Comparison of ENCODE assay signal across 22 cellular contexts in the genomic region with DNA sequence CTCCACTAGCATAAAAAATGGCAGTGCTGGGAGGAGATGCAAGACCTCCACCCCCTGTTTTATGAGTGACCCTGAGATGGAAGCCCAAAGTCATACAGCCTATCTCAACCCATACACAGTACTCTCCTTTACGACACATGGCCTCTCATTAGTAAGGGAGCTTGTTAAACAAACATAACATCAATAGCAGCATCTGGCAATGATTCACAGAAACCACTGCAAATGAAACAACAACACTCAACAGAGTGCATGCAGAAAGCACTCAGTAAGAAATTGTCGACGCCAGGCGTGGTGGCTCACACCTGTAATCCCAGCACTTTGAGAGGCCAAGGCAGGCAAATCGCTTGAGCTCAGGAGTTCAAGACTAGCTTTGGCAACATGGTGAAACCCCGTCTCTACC. TPM values are rescaled to one million over a fixed set of nuclear protein-coding genes. Genes with fewer than 3 reads are reported as not detected.
DNase-seq lines count a peak whose midpoint lies in the region; ATAC-seq and TF ChIP-seq lines count a peak whose summit lies in the region.
"Had no signal": no experiment of that assay in that cellular context is flagged by ENCODE, and none has a peak within 500 bp of the region (broad histone marks: within the 10 kb centered on the region; RNA-seq: fewer than 3 reads in every experiment).

No MANE protein-coding gene starts in this region.

- ATAC-seq in GM21367 (IDR thresholded peaks at IDR 0.05; ENCODE audit: unreplicated experiment) (no peak), HG02678 (IDR thresholded peaks at IDR 0.05; ENCODE audit: unreplicated experiment) (no peak)
- ATAC-seq: lower lobe of right lung, mucosa of descending colon had no signal

- H3K27me3 Mint-ChIP-seq in progenitor cell of endocrine pancreas = peaks cover 16% of the 10 kb centered on the region

- no peaks in the 10 kb centered on the region for H3K36me3 Mint-ChIP-seq in progenitor cell of endocrine pancreas (ENCODE audit: insufficient read depth)
- H3K36me3 Mint-ChIP-seq: activated naive CD4-positive, alpha-beta T cell treated with anti-CD3 and anti-CD28 coated beads, Interleukin-2, amount 10 ng/mL, durations not matched to agents 7 days and 5 days had no signal

- H3K4me3 Mint-ChIP-seq in progenitor cell of endocrine pancreas (ENCODE audit: low read depth) = no peak overlapping the region
- H3K4me3 Mint-ChIP-seq: activated CD4-positive, alpha-beta T cell treated with anti-CD3 and anti-CD28 coated beads, Interleukin-2, amount 10 ng/mL, durations not matched to agents 7 days and 5 days; activated naive CD4-positive, alpha-beta T cell treated with anti-CD3 and anti-CD28 coated beads, Interleukin-2, amount 10 ng/mL, durations not matched to agents 7 days and 5 days; activated T-cell treated with anti-CD3 and anti-CD28 coated beads, Interleukin-2, amount 50 U/mL, for 24 hours; nephron progenitor cell had no signal

- H3K4me1 Mint-ChIP-seq in progenitor cell of endocrine pancreas (ENCODE audit: low read depth) = peaks cover 24% of the 10 kb centered on the region
- H3K4me1 Mint-ChIP-seq: activated CD4-positive, alpha-beta T cell treated with anti-CD3 and anti-CD28 coated beads, Interleukin-2, amount 10 ng/mL, durations not matched to agents 7 days and 5 days; activated naive CD4-positive, alpha-beta T cell treated with anti-CD3 and anti-CD28 coated beads, Interleukin-2, amount 10 ng/mL, durations not matched to agents 7 days and 5 days; nephron progenitor cell had no signal

- peak overlapping the region; percentile 8 for H3K27ac Mint-ChIP-seq in progenitor cell of endocrine pancreas
- H3K27ac Mint-ChIP-seq: activated CD4-positive, alpha-beta T cell treated with anti-CD3 and anti-CD28 coated beads, Interleukin-2, amount 10 ng/mL, durations not matched to agents 7 days and 5 days; activated naive CD4-positive, alpha-beta T cell treated with anti-CD3 and anti-CD28 coated beads, Interleukin-2, amount 10 ng/mL, durations not matched to agents 7 days and 5 days; activated T-cell treated with anti-CD3 and anti-CD28 coated beads, Interleukin-2, amount 50 U/mL, for 24 hours; nephron progenitor cell had no signal

- no peaks in the 10 kb centered on the region for H3K9me3 Mint-ChIP-seq in progenitor cell of endocrine pancreas (ENCODE audit: low read depth)
- H3K9me3 Mint-ChIP-seq: activated CD4-positive, alpha-beta T cell treated with anti-CD3 and anti-CD28 coated beads, Interleukin-2, amount 10 ng/mL, durations not matched to agents 7 days and 5 days; activated naive CD4-positive, alpha-beta T cell treated with anti-CD3 and anti-CD28 coated beads, Interleukin-2, amount 10 ng/mL, durations not matched to agents 7 days and 5 days; activated T-cell treated with anti-CD3 and anti-CD28 coated beads, Interleukin-2, amount 50 U/mL, for 24 hours; nephron progenitor cell had no signal

- no peak for TF ChIP-seq CTCF in progenitor cell of endocrine pancreas (IDR thresholded peaks at IDR 0.05; ENCODE audit: unreplicated experiment)

- DNase-seq in NCI-H2196 (lab: John Stamatoyannopoulos, UW; ENCODE audit: unreplicated experiment) (peak; percentile 16), NCI-H2196 treated with DMSO at 0.1 percent for 48 hours (lab: John Stamatoyannopoulos, UW; ENCODE audit: unreplicated experiment) (no peak), NCI-H146 treated with DMSO at 0.1 percent for 48 hours (lab: John Stamatoyannopoulos, UW; ENCODE audit: unreplicated experiment) (peak; percentile 11), NCI-H748 treated with DMSO at 0.1 percent for 48 hours (lab: John Stamatoyannopoulos, UW) (peak; percentile 23), progenitor cell of endocrine pancreas (ENCODE audit: low spot score, unreplicated experiment) (no peak), activated gamma-delta T cell (lab: John Stamatoyannopoulos, UW) (no peak)
- DNase-seq: activated CD4-positive, alpha-beta T cell treated with anti-CD3 and anti-CD28 coated beads, Interleukin-2, amount 10 ng/mL, durations not matched to agents 7 days and 5 days; activated naive CD4-positive, alpha-beta T cell treated with anti-CD3 and anti-CD28 coated beads, Interleukin-2, amount 10 ng/mL, durations not matched to agents 7 days and 5 days; activated T-cell treated with anti-CD3 and anti-CD28 coated beads, Interleukin-2, amount 50 U/mL, for 24 hours; amniotic stem cell; BE2C; kidney; lower lobe of right lung; mucosa of descending colon; NCI-H2227 treated with DMSO at 0.1 percent for 48 hours; nephron progenitor cell; ovary; stimulated activated CD4-positive, alpha-beta T cell treated with anti-CD3 and anti-CD28 coated beads, Interleukin-2, amount 100 ng/mL, for 48 hours; T-helper 9 cell; WERI-Rb-1 had no signal

RNA-seq across cellular contexts. Expression of a gene that starts 27.5 kb away (rescaled TPM):
- total RNA-seq in progenitor cell of endocrine pancreas = 26.5 and 26.9 TPM in 2 replicates

Comparison
In these comparisons a context has a peak if more than half of its experiments do, and no peak if none do; other contexts are left out.
1. DNase-seq: peak in NCI-H2196 (single experiment), NCI-H146 treated with DMSO at 0.1 percent for 48 hours (single experiment) and NCI-H748 treated with DMSO at 0.1 percent for 48 hours (single experiment); none in NCI-H2196 treated with DMSO at 0.1 percent for 48 hours (single experiment), progenitor cell of endocrine pancreas (single experiment) and activated gamma-delta T cell (single experiment).